Comparison of ENCODE assay signal across 9 cellular contexts in the genomic region with DNA sequence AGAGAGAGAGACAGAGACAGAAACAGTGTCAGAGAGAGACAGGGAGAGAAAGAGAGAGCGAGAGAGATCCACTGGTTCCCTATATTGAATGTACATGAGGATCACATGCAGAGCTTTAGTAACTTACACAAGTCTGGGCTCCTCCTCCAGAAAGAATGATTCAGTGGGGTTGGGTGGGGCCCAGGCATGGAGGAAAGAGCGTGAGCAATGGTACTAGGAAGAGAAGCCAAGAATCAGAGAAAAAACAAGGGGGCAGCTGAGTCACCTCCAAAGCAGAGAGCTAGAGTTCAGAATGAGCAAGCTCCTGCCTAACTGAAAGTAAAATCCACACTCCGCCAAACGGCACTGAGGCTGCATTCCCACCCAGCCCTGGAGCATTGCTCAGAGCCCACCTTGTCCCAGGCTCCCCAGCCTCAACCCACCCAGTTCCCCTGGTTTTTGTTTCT.
DNase-seq lines count a peak whose midpoint lies in the region; TF ChIP-seq lines count a peak whose summit lies in the region.
"Had no signal": no experiment of that assay in that cellular context is flagged by ENCODE, and none has a peak within 500 bp of the region (broad histone marks: within the 10 kb centered on the region; RNA-seq: fewer than 3 reads in every experiment).

No MANE protein-coding gene starts in this region.

- TF ChIP-seq CTCF in colonic mucosa (IDR thresholded peaks at IDR 0.05), result no peak
- TF ChIP-seq CTCF in endodermal cell (conservative IDR thresholded peaks at IDR 0.05), result no peak
- TF ChIP-seq CTCF in WERI-Rb-1 (IDR thresholded peaks at IDR 0.05; ENCODE audit: low read depth, low read length), result no peak

- no peaks in the 10 kb centered on the region for H3K9me3 Mint-ChIP-seq in endodermal cell

- DNase-seq in GM04504 (ENCODE audit: low read depth) (peak; percentile 92), MV-4-11 (lab: John Stamatoyannopoulos, UW) (peak; percentile 91), colonic mucosa (peak; percentile 56), NCI-H1694 treated with DMSO at 0.1 percent for 48 hours (lab: John Stamatoyannopoulos, UW) (no peak), GM19238 (ENCODE audit: insufficient read length, low spot score) (no peak), endodermal cell (no peak), WERI-Rb-1 (no peak)

- peak overlapping the region; percentile 56 for H3K27ac ChIP-seq in colonic mucosa
- peak overlapping the region; percentile 88 for H3K27ac ChIP-seq in muscle layer of duodenum (ENCODE audit: low read length)
- no peak overlapping the region for H3K27ac ChIP-seq in endodermal cell (ENCODE audit: low read depth, low read length)
- H3K27ac ChIP-seq in WERI-Rb-1, result no peak overlapping the region

- no peak overlapping the region for H3K4me3 Mint-ChIP-seq in endodermal cell
- H3K4me3 Mint-ChIP-seq: central memory CD8-positive, alpha-beta T cell had no signal

- H3K4me1 Mint-ChIP-seq in endodermal cell, result peaks cover 5% of the 10 kb centered on the region
- H3K4me1 Mint-ChIP-seq: central memory CD8-positive, alpha-beta T cell had no signal

- 75 to 89% methylated on average over 1 to 4 of the region's 4 CpGs for WGBS in endodermal cell (ENCODE audit: insufficient coverage in 1 of 2, insufficient read length in 1 of 2), 2 experiments

- H3K4me3 ChIP-seq in colonic mucosa, result no peak overlapping the region
- peak overlapping the region; percentile 16 to 47 for H3K4me3 ChIP-seq in muscle layer of duodenum (ENCODE audit: low read depth in 1 of 2, low read length in 2 of 2)
- H3K4me3 ChIP-seq in endodermal cell (ENCODE audit: low read length), result no peak overlapping the region
- H3K4me3 ChIP-seq in WERI-Rb-1 (ENCODE audit: low read depth, low read length), result no peak overlapping the region

- no peaks in the 10 kb centered on the region for H3K9me3 ChIP-seq in colonic mucosa
- no peaks in the 10 kb centered on the region for H3K9me3 ChIP-seq in muscle layer of duodenum (ENCODE audit: control insufficient read depth in 1 of 2, low read length in 2 of 2)
- H3K9me3 ChIP-seq in endodermal cell (ENCODE audit: control insufficient read depth, low read length), result no peaks in the 10 kb centered on the region
- no peaks in the 10 kb centered on the region for H3K9me3 ChIP-seq in WERI-Rb-1 (ENCODE audit: severe bottlenecking)

- H3K27me3 Mint-ChIP-seq in endodermal cell (ENCODE audit: insufficient read depth), result peaks cover 22% of the 10 kb centered on the region
- H3K27me3 Mint-ChIP-seq: central memory CD8-positive, alpha-beta T cell had no signal

- peak overlapping the region in 1 of 2 donors; percentile 12 for H3K9ac ChIP-seq in colonic mucosa (ENCODE audit: low read depth in 2 of 2, low read length in 2 of 2)
- no peak overlapping the region for H3K9ac ChIP-seq in endodermal cell (ENCODE audit: extremely low read depth, low read length, poor library complexity, severe bottlenecking)

- H3K27me3 ChIP-seq in colonic mucosa (no peaks in the 10 kb centered on the region), muscle layer of duodenum (ENCODE audit: low read depth, low read length) (no peaks in the 10 kb centered on the region), endodermal cell (ENCODE audit: control insufficient read depth, insufficient read depth, low read length, poor library complexity, severe bottlenecking) (peaks cover 18% of the 10 kb centered on the region), WERI-Rb-1 (ENCODE audit: insufficient read depth, low read depth, severe bottlenecking) (peaks cover 4% of the 10 kb centered on the region)

- H3K4me1 ChIP-seq in colonic mucosa (no peaks in the 10 kb centered on the region), muscle layer of duodenum (ENCODE audit: control insufficient read depth in 1 of 2, insufficient read depth in 2 of 2, low read length in 2 of 2) (no peaks in the 10 kb centered on the region), endodermal cell (ENCODE audit: control insufficient read depth, insufficient read depth, low read length) (no peaks in the 10 kb centered on the region)

- H3K36me3 ChIP-seq in colonic mucosa, result no peaks in the 10 kb centered on the region
- peaks cover 0 to 3% of the 10 kb centered on the region in 2 donors for H3K36me3 ChIP-seq in muscle layer of duodenum (ENCODE audit: control insufficient read depth in 1 of 2, insufficient read depth in 2 of 2, low read length in 2 of 2)
- no peaks in the 10 kb centered on the region for H3K36me3 ChIP-seq in endodermal cell (ENCODE audit: control insufficient read depth, insufficient read depth, low read length)
- no peaks in the 10 kb centered on the region for H3K36me3 ChIP-seq in WERI-Rb-1

- intact Hi-C loops in colonic mucosa (cut with DNase I), result no loop called here

- H3K36me3 Mint-ChIP-seq in endodermal cell (ENCODE audit: low read depth), result no peaks in the 10 kb centered on the region

- no peak overlapping the region for H3K27ac Mint-ChIP-seq in endodermal cell

Comparison
In these comparisons a context has a peak if more than half of its experiments do, and no peak if none do; other contexts are left out.
1. DNase-seq: peak in GM04504 (single experiment), MV-4-11 (single experiment) and colonic mucosa (single experiment); none in NCI-H1694 treated with DMSO at 0.1 percent for 48 hours (single experiment), GM19238 (single experiment), endodermal cell (single experiment) and WERI-Rb-1 (single experiment).
2. H3K27ac ChIP-seq: peak in colonic mucosa (single experiment) and muscle layer of duodenum (single experiment); none in endodermal cell (single experiment) and WERI-Rb-1 (single experiment).
3. H3K4me3 ChIP-seq: peak in muscle layer of duodenum (2 of 2); none in colonic mucosa (single experiment), endodermal cell (single experiment) and WERI-Rb-1 (single experiment).